11 cellular contexts compared by ENCODE assay signal in genomic region chr1:210302501-210302900, GRCh38.
"Had no signal": no experiment of that assay in that cellular context is flagged by ENCODE, and none has a peak within 500 bp of the region (broad histone marks: within the 10 kb centered on the region; RNA-seq: fewer than 3 reads in every experiment).

No MANE protein-coding gene starts in this region.

- H3K36me3 ChIP-seq: esophagus squamous epithelium, stomach, uterus had no signal

- DNase-seq: activated CD4-positive, alpha-beta T cell treated with anti-CD3 and anti-CD28 coated beads, Interleukin-2, amount 50 U/mL, for 4 hours; activated CD8-positive, alpha-beta memory T cell treated with anti-CD3 and anti-CD28 coated beads, Interleukin-2, amount 10 ng/mL, durations not matched to agents 7 days and 5 days; activated gamma-delta T cell; activated T-cell treated with anti-CD3 and anti-CD28 coated beads, Interleukin-2, amount 50 U/mL, for 48 hours; esophagus squamous epithelium; foreskin keratinocyte; occipital lobe; stomach; uterus had no signal

- H3K4me3 ChIP-seq: esophagus squamous epithelium, skin epidermis, stomach, uterus had no signal

- H3K4me1 ChIP-seq: uterus had no signal

- H3K27ac ChIP-seq: foreskin keratinocyte, stomach, uterus had no signal

- H3K27me3 ChIP-seq: stomach, uterus had no signal

- ATAC-seq: activated CD4-positive, CD25-positive, alpha-beta regulatory T cell treated with anti-CD3 and anti-CD28 coated beads, Interleukin-2, amount 50 U/mL, for 24 hours; activated CD8-positive, alpha-beta memory T cell treated with anti-CD3 and anti-CD28 coated beads, Interleukin-2, amount 10 ng/mL, durations not matched to agents 7 days and 5 days; foreskin keratinocyte had no signal

- H3K9me3 ChIP-seq: esophagus squamous epithelium, stomach, uterus had no signal
